In the genomic region with DNA sequence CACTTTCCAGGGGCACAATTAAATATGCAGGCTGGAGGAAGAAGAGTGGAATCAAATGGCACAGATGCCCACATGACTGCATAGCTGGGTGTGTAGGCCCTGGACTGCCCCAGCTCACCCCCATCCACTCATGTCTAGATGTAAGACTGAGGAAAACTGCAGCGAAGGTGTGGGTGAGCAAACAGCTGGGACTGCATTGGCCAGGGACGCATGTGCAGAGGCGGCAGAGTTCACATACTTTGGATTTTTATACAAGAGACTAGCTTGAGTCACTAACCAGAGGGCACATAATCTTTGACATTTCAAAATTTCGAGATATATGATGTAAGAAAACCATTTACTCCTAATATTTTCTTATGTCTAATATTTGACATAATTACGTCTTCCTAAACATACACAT, we compare ENCODE assay signal across 10 cellular contexts.
DNase-seq lines count a peak whose midpoint lies in the region; ATAC-seq, FAIRE-seq and TF ChIP-seq lines count a peak whose summit lies in the region.
"Had no signal": no experiment of that assay in that cellular context is flagged by ENCODE, and none has a peak within 500 bp of the region (broad histone marks: within the 10 kb centered on the region; RNA-seq: fewer than 3 reads in every experiment).

No MANE protein-coding gene starts in this region.

- H3K4me3 ChIP-seq in astrocyte (ENCODE audit: insufficient read depth, low read depth, low read length) (no peak overlapping the region), tibial artery (no peak overlapping the region)

- peaks cover 7% of the 10 kb centered on the region for H4K20me1 ChIP-seq in astrocyte (ENCODE audit: insufficient read depth, low read length)

- H2AFZ ChIP-seq in astrocyte (ENCODE audit: low read depth, low read length), result no peak overlapping the region

- TF ChIP-seq CTCF in astrocyte (IDR thresholded peaks at IDR 0.05; ENCODE audit: insufficient read depth, low read depth, low read length) (no peak), tibial artery (IDR thresholded peaks at IDR 0.05) (no peak)

- intact Hi-C loops in tibial artery (cut with DNase I; ENCODE audit: low total_unique reads), result no loop called here

- peak overlapping the region; percentile 34 for H3K9ac ChIP-seq in astrocyte (ENCODE audit: low read length)

- FAIRE-seq in astrocyte (lab: Jason Lieb, UNC) (peak; percentile 29), frontal cortex (lab: Jason Lieb, UNC) (no peak)

- peaks cover 40% of the 10 kb centered on the region for H3K79me2 ChIP-seq in astrocyte (ENCODE audit: insufficient read depth, low read length)

- peak overlapping the region; percentile 77 for H3K27ac ChIP-seq in astrocyte (ENCODE audit: low read depth, low read length)
- H3K27ac ChIP-seq in tibial artery, result peak overlapping the region; percentile 19 to 49

- H3K4me3 Mint-ChIP-seq in astrocyte (ENCODE audit: unreplicated experiment), result peak overlapping the region; percentile 34
- H3K4me3 Mint-ChIP-seq: B cell had no signal

- peaks cover 1% of the 10 kb centered on the region for H3K36me3 Mint-ChIP-seq in astrocyte (ENCODE audit: low read depth, unreplicated experiment)

- no peak for ATAC-seq in HG03039 (IDR thresholded peaks at IDR 0.05; ENCODE audit: unreplicated experiment)

- peak overlapping the region; percentile 76 for H3K4me2 ChIP-seq in astrocyte (ENCODE audit: low read length)

- H3K9me3 ChIP-seq in astrocyte (ENCODE audit: insufficient read depth, low read depth, low read length) (no peaks in the 10 kb centered on the region), tibial artery (no peaks in the 10 kb centered on the region)

- H3K27ac Mint-ChIP-seq in astrocyte (ENCODE audit: unreplicated experiment), result peak overlapping the region; percentile 85
- H3K27ac Mint-ChIP-seq: B cell had no signal

- H3K27me3 ChIP-seq in astrocyte (ENCODE audit: insufficient read depth, low read length) (no peaks in the 10 kb centered on the region), tibial artery (no peaks in the 10 kb centered on the region)

- H3K4me1 Mint-ChIP-seq in astrocyte (ENCODE audit: low read depth, unreplicated experiment), result peaks cover 40% of the 10 kb centered on the region

- DNase-seq in SIG-M5 treated with dmso at 0.1 percent for 504 hours (lab: John Stamatoyannopoulos, UW; ENCODE audit: unreplicated experiment), result peak; percentile 9
- no peak for DNase-seq in SIG-M5 (lab: John Stamatoyannopoulos, UW)
- peak; percentile 89 for DNase-seq in astrocyte (ENCODE audit: low read depth)
- peak; percentile 67 for DNase-seq in hepatic stellate cell (ENCODE audit: low spot score)
- no peak for DNase-seq in tibial artery
- no peak for DNase-seq in Kasumi-1 (lab: John Stamatoyannopoulos, UW)
- DNase-seq in frontal cortex (ENCODE audit: low spot score in 2 of 2), result no peak
- DNase-seq: activated T-cell treated with anti-CD3 and anti-CD28 coated beads for 4 hours had no signal

- no peaks in the 10 kb centered on the region for H3K36me3 ChIP-seq in astrocyte (ENCODE audit: insufficient read depth, low read length)
- H3K36me3 ChIP-seq in tibial artery, result no peaks in the 10 kb centered on the region

- H3K27me3 Mint-ChIP-seq in astrocyte (ENCODE audit: low read depth, unreplicated experiment), result no peaks in the 10 kb centered on the region
- H3K27me3 Mint-ChIP-seq: B cell had no signal

- H3K9me3 Mint-ChIP-seq in astrocyte (ENCODE audit: unreplicated experiment), result no peaks in the 10 kb centered on the region

- H3K4me1 ChIP-seq in astrocyte (ENCODE audit: insufficient read depth, low read length), result peaks cover 35% of the 10 kb centered on the region
- H3K4me1 ChIP-seq in tibial artery, result peaks cover 0 to 30% (median 22%) of the 10 kb centered on the region in 4 donors

Comparison
In these comparisons a context has a peak if more than half of its experiments do, and no peak if none do; other contexts are left out.
1. DNase-seq: peak in SIG-M5 treated with dmso at 0.1 percent for 504 hours (single experiment), astrocyte (single experiment) and hepatic stellate cell (single experiment); none in SIG-M5 (single experiment), tibial artery (0 of 2), Kasumi-1 (0 of 2) and frontal cortex (0 of 2).